Comparison of ENCODE assay signal across 22 cellular contexts in genomic region chr5:15587941-15588340, GRCh38.
A peak's percentile ranks its signal among the peaks of the same experiment; 100 is the strongest.
DNase-seq lines count a peak whose midpoint lies in the region; ATAC-seq, FAIRE-seq and TF ChIP-seq lines count a peak whose summit lies in the region.
"Had no signal": no experiment of that assay in that cellular context is flagged by ENCODE, and none has a peak within 500 bp of the region (broad histone marks: within the 10 kb centered on the region; RNA-seq: fewer than 3 reads in every experiment).

No MANE protein-coding gene starts in this region.

- FAIRE-seq in astrocyte (lab: Jason Lieb, UNC), result no peak
- FAIRE-seq: H1 had no signal

- CTCF ChIA-PET in SK-N-SH (lab: Yijun Ruan, JAX), result interaction anchor here (1.3 kb wide), 1 partner anchor 10 kb away, joined by 3 read pairs; no protein-coding TSS in a partner anchor

- no peaks in the 10 kb centered on the region for H3K4me1 ChIP-seq in SK-N-SH (ENCODE audit: control insufficient read depth in 1 of 2, insufficient read depth in 2 of 2, low read depth in 1 of 2, low read length in 1 of 2)
- H3K4me1 ChIP-seq in astrocyte (ENCODE audit: insufficient read depth, low read length), result no peaks in the 10 kb centered on the region
- H3K4me1 ChIP-seq: SJCRH30 had no signal

- TF ChIP-seq RAD21 in SK-N-SH (IDR thresholded peaks at IDR 0.05; ENCODE audit: low read length), result no peak

- peaks cover 28% of the 10 kb centered on the region for H3K36me3 Mint-ChIP-seq in astrocyte (ENCODE audit: low read depth, unreplicated experiment)
- no peaks in the 10 kb centered on the region for H3K36me3 Mint-ChIP-seq in CD14-positive monocyte

- H3K9me3 Mint-ChIP-seq in astrocyte (ENCODE audit: unreplicated experiment) (peaks cover 14% of the 10 kb centered on the region), CD14-positive monocyte (peaks cover 12 to 27% (median 16%) of the 10 kb centered on the region in 7 donors)

- H3K27me3 Mint-ChIP-seq in astrocyte (ENCODE audit: low read depth, unreplicated experiment), result no peaks in the 10 kb centered on the region
- H3K27me3 Mint-ChIP-seq in CD14-positive monocyte (ENCODE audit: low read depth in 3 of 3), result no peaks in the 10 kb centered on the region

- intact Hi-C loops in CD14-positive monocyte (cut with micrococcal nuclease), result no loop called here
- intact Hi-C loops in Right ventricle myocardium inferior (cut with DNase I), result no loop called here

- H3K4me2 ChIP-seq in SK-N-SH, result no peak overlapping the region
- no peak overlapping the region for H3K4me2 ChIP-seq in astrocyte (ENCODE audit: low read length)

- no peaks in the 10 kb centered on the region for H3K4me1 Mint-ChIP-seq in astrocyte (ENCODE audit: low read depth, unreplicated experiment)
- H3K4me1 Mint-ChIP-seq in CD14-positive monocyte, result no peaks in the 10 kb centered on the region

- H3K4me3 ChIP-seq in SK-N-SH (ENCODE audit: low read depth in 2 of 2, low read length in 1 of 2) (no peak overlapping the region), astrocyte (ENCODE audit: insufficient read depth, low read depth, low read length) (no peak overlapping the region)
- H3K4me3 ChIP-seq: SJCRH30 had no signal

- H4K20me1 ChIP-seq in SK-N-SH (ENCODE audit: insufficient read depth), result no peaks in the 10 kb centered on the region
- H4K20me1 ChIP-seq in astrocyte (ENCODE audit: insufficient read depth, low read length), result peaks cover 21% of the 10 kb centered on the region

- TF ChIP-seq CTCF in SK-N-SH (IDR thresholded peaks at IDR 0.05), result no peak
- TF ChIP-seq CTCF in astrocyte (IDR thresholded peaks at IDR 0.05; ENCODE audit: insufficient read depth, low read depth, low read length), result no peak
- TF ChIP-seq CTCF in CD14-positive monocyte (IDR thresholded peaks at IDR 0.05), result no peak

- ATAC-seq in SK-N-SH treated with all-trans-retinoic acid at 6 μM for 48 hours, result no peak
- no peak for ATAC-seq in Right ventricle myocardium inferior
- no peak for ATAC-seq in GM18502 (IDR thresholded peaks at IDR 0.05; ENCODE audit: poor library complexity, unreplicated experiment)
- no peak for ATAC-seq in GM18861 (IDR thresholded peaks at IDR 0.05; ENCODE audit: unreplicated experiment)
- ATAC-seq: PC-3 had no signal

- H3K27ac ChIP-seq in SK-N-SH (ENCODE audit: low read depth in 2 of 2, low read length in 1 of 2) (no peak overlapping the region), astrocyte (ENCODE audit: low read depth, low read length) (no peak overlapping the region)
- H3K27ac ChIP-seq: 22Rv1, C4-2B, RWPE1, SJCRH30 had no signal

- H3K9me3 ChIP-seq in SK-N-SH, result peaks cover 6% of the 10 kb centered on the region; the same call in 1 of the 2 replicates
- peaks cover 8% of the 10 kb centered on the region for H3K9me3 ChIP-seq in astrocyte (ENCODE audit: insufficient read depth, low read depth, low read length)
- H3K9me3 ChIP-seq: SJCRH30 had no signal

- POLR2A ChIA-PET in SK-N-SH (lab: Yijun Ruan, JAX), result no interaction called here

- H3K36me3 ChIP-seq in SK-N-SH (replicated peaks in 1 of 2; ENCODE audit: control insufficient read depth in 1 of 2, insufficient read depth in 2 of 2, low read length in 1 of 2) (peaks cover 0 to 9% of the 10 kb centered on the region in 2 experiments), astrocyte (ENCODE audit: insufficient read depth, low read length) (no peaks in the 10 kb centered on the region)
- H3K36me3 ChIP-seq: SJCRH30 had no signal

- TF ChIP-seq EP300 in SK-N-SH (IDR thresholded peaks at IDR 0.05; ENCODE audit: borderline replicate concordance in 1 of 2, low read depth in 1 of 2, low read length in 1 of 2), result no peak

- H3K27ac Mint-ChIP-seq in astrocyte (ENCODE audit: unreplicated experiment) (no peak overlapping the region), CD14-positive monocyte (no peak overlapping the region)

- 0 out of 2 replicates have a peak, but pooled peaks cover 2% of the 10 kb centered on the region for H3K79me2 ChIP-seq in SK-N-SH (ENCODE audit: insufficient read depth)
- peaks cover 3% of the 10 kb centered on the region for H3K79me2 ChIP-seq in astrocyte (ENCODE audit: insufficient read depth, low read length)

- H3K4me3 Mint-ChIP-seq in astrocyte (ENCODE audit: unreplicated experiment) (no peak overlapping the region), CD14-positive monocyte (no peak overlapping the region)

- H3F3A ChIP-seq in SK-N-SH (replicated peaks; ENCODE audit: insufficient read depth), result peaks cover 4% of the 10 kb centered on the region

- no peak overlapping the region for H3K9ac ChIP-seq in SK-N-SH
- no peak overlapping the region for H3K9ac ChIP-seq in astrocyte (ENCODE audit: low read length)

- H2AFZ ChIP-seq in SK-N-SH (ENCODE audit: low read depth), result no peak overlapping the region
- H2AFZ ChIP-seq in astrocyte (ENCODE audit: low read depth, low read length), result no peak overlapping the region

- no peaks in the 10 kb centered on the region for H3K27me3 ChIP-seq in SK-N-SH (ENCODE audit: insufficient read depth)
- H3K27me3 ChIP-seq in astrocyte (ENCODE audit: insufficient read depth, low read length), result no peaks in the 10 kb centered on the region
- H3K27me3 ChIP-seq: SJCRH30 had no signal

- DNase-seq in SK-N-SH (no peak), astrocyte (ENCODE audit: low read depth) (peak; percentile 31), fibroblast of the conjunctiva (ENCODE audit: low read depth) (peak; percentile 8), CD14-positive monocyte (ENCODE audit: low spot score) (no peak), Right ventricle myocardium inferior (ENCODE audit: missing footprints) (no peak)
- DNase-seq: DMS 273 treated with DMSO at 0.1 percent for 48 hours, GF-D8, MV-4-11, NCI-H1417, NCI-H1930, NCI-H2171 treated with DMSO at 0.1 percent for 48 hours, NCI-H774, PC-3, SJCRH30, SW 1271 had no signal

- H3K9me2 ChIP-seq in SK-N-SH, result no peaks in the 10 kb centered on the region

TF ChIP-seq in SK-N-SH treated with all-trans-retinoic acid at 6 μM for 48 hours, 23 proteins besides CTCF, POLR2A, EP300 and RAD21:
- TF ChIP-seq ISL1 (CRISPR knock-in tag; IDR thresholded peaks at IDR 0.05), result peak; percentile 42
- TF ChIP-seq CREB5 (CRISPR knock-in tag; IDR thresholded peaks at IDR 0.05; ENCODE audit: low read depth), result no peak

TF ChIP-seq in SK-N-SH, 30 proteins besides CTCF, POLR2A, EP300 and RAD21:
- TF ChIP-seq YY1 (IDR thresholded peaks at IDR 0.05; ENCODE audit: low read depth), result no peak
- no peak for TF ChIP-seq TCF12 (IDR thresholded peaks at IDR 0.05)
- TF ChIP-seq ZBTB33 (IDR thresholded peaks at IDR 0.05; ENCODE audit: borderline replicate concordance, low read depth), result no peak
- TF ChIP-seq MEF2A (IDR thresholded peaks at IDR 0.05; ENCODE audit: borderline replicate concordance, low read depth), result no peak
- no peak for TF ChIP-seq FOXJ3 (CRISPR knock-in tag; IDR thresholded peaks at IDR 0.05)
- no peak for TF ChIP-seq SMC3 (IDR thresholded peaks at IDR 0.05; ENCODE audit: low read depth, low read length)
- TF ChIP-seq GATA2 (CRISPR knock-in tag; IDR thresholded peaks at IDR 0.05), result no peak
- no peak for TF ChIP-seq FOXM1 (IDR thresholded peaks at IDR 0.05; ENCODE audit: low read depth)
- no peak for TF ChIP-seq USF2 (IDR thresholded peaks at IDR 0.05; ENCODE audit: borderline replicate concordance, low read depth, low read length)
- TF ChIP-seq NFIC (IDR thresholded peaks at IDR 0.05; ENCODE audit: borderline replicate concordance), result no peak
- TF ChIP-seq USF1 (IDR thresholded peaks at IDR 0.05; ENCODE audit: borderline replicate concordance, low read depth), result no peak
- TF ChIP-seq CHD2 (IDR thresholded peaks at IDR 0.05; ENCODE audit: low read length, partially characterized antibody), result no peak
- TF ChIP-seq JUND (IDR thresholded peaks at IDR 0.05), result no peak
- no peak for TF ChIP-seq GABPA (IDR thresholded peaks at IDR 0.05; ENCODE audit: low read depth)
- TF ChIP-seq RFX5 (IDR thresholded peaks at IDR 0.05; ENCODE audit: low read length), result no peak
- no peak for TF ChIP-seq SIN3A (IDR thresholded peaks at IDR 0.05; ENCODE audit: borderline replicate concordance, low read depth, low read length)

Comparison
In these comparisons a context has a peak if more than half of its experiments do, and no peak if none do; other contexts are left out.
1. DNase-seq: peak in astrocyte (single experiment) and fibroblast of the conjunctiva (single experiment); none in SK-N-SH (single experiment), CD14-positive monocyte (single experiment) and Right ventricle myocardium inferior (single experiment).